Comparison of ENCODE assay signal across 13 cellular contexts in the genomic region with DNA sequence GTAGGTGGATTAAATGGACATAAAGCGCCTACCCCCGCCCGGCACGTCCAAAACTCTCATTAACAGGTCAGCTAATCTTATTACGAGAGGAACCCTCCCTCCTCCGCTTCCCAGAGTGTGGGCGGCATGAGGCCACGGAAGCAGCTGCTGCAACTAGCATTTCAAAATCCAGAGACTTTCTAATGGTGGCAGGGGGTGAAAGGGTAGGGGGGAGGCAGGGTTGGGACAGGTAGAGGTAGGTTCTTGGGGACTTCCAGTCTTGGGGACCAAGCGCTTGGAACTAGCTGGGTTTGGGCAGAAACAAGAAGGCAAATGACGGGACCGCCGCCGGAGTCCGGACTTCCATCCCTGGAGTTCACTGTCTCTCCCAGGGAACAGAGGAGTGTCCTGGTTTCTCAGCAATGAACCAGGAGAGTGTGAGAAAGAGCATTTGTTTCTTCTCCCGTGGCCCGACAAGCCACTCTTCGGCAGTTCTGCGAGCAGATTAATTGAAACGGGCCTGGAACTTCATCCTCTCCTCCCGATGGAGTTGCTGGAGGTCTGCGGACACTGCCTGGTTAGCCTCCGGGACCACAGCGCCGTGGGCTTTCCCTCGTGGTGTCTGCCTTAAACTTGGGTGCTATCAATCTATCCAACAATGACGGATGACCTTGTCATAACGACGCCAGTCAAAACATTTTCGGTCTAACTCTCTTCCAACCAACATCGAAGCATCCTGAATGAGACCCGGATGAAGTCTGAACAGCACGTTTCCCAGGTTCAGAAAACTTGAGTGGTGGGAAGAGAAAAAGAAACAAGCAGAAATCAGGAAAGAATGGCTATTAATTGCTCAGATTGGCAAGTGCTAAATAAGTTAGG. TPM values are rescaled to one million over a fixed set of nuclear protein-coding genes. Genes with fewer than 3 reads are reported as not detected.
A peak's percentile ranks its signal among the peaks of the same experiment; 100 is the strongest.
DNase-seq lines count a peak whose midpoint lies in the region; TF ChIP-seq lines count a peak whose summit lies in the region.
"Had no signal": no experiment of that assay in that cellular context is flagged by ENCODE, and none has a peak within 500 bp of the region (broad histone marks: within the 10 kb centered on the region; RNA-seq: fewer than 3 reads in every experiment).

No MANE protein-coding gene starts in this region.

- TF ChIP-seq CTCF in HFFc6 (IDR thresholded peaks at IDR 0.05) (no peak), esophagus muscularis mucosa (IDR thresholded peaks at IDR 0.05) (no peak), foreskin fibroblast (IDR thresholded peaks at IDR 0.05; ENCODE audit: low read depth, low read length) (no peak)

- H4K91ac ChIP-seq in trophoblast cell (ENCODE audit: low read depth, low read length), result no peak overlapping the region

- peaks cover 4% of the 10 kb centered on the region for H3K79me1 ChIP-seq in trophoblast cell (ENCODE audit: low read length)

- no peak overlapping the region for H2AK5ac ChIP-seq in trophoblast cell (ENCODE audit: low read length)

- H3K27ac Mint-ChIP-seq in HFFc6, result no peak overlapping the region
- H3K27ac Mint-ChIP-seq: dendritic cell treated with granulocyte-macrophage colony-stimulating factor and Interleukin-4, amounts not matched to agents 40 ng/mL and 50 ng/mL, for 4 days had no signal

- H3K9me3 Mint-ChIP-seq in HFFc6, result no peaks in the 10 kb centered on the region
- H3K9me3 Mint-ChIP-seq: dendritic cell treated with granulocyte-macrophage colony-stimulating factor and Interleukin-4, amounts not matched to agents 40 ng/mL and 50 ng/mL, for 4 days had no signal

- H3K9me3 ChIP-seq in esophagus muscularis mucosa, result no peaks in the 10 kb centered on the region
- H3K9me3 ChIP-seq in trophoblast cell (ENCODE audit: insufficient read depth, low read depth, low read length), result peaks cover 7% of the 10 kb centered on the region
- H3K9me3 ChIP-seq: gastrocnemius medialis had no signal

- TF ChIP-seq EP300 in esophagus muscularis mucosa (IDR thresholded peaks at IDR 0.05), result no peak

- no peak overlapping the region for H2BK5ac ChIP-seq in trophoblast cell (ENCODE audit: low read depth, low read length, poor library complexity)

- peaks cover 4% of the 10 kb centered on the region for H3K79me2 ChIP-seq in trophoblast cell (ENCODE audit: control insufficient read depth, insufficient read depth, low read length, poor library complexity)

- H2BK12ac ChIP-seq in trophoblast cell (ENCODE audit: low read length), result no peak overlapping the region

- H3K14ac ChIP-seq in trophoblast cell (ENCODE audit: low read length), result no peak overlapping the region

- peaks cover 58% of the 10 kb centered on the region for H3K27me3 Mint-ChIP-seq in HFFc6 (ENCODE audit: insufficient read depth)

- H3K23ac ChIP-seq in trophoblast cell (ENCODE audit: low read length), result no peak overlapping the region

- no peaks in the 10 kb centered on the region for H3K36me3 ChIP-seq in esophagus muscularis mucosa
- no peaks in the 10 kb centered on the region for H3K36me3 ChIP-seq in trophoblast cell (ENCODE audit: control insufficient read depth in 1 of 2, insufficient read depth in 2 of 2, low read length in 2 of 2)
- H3K36me3 ChIP-seq: gastrocnemius medialis had no signal

- H3K9ac ChIP-seq in trophoblast cell (ENCODE audit: low read length), result no peak overlapping the region

- H3K4me1 ChIP-seq in esophagus muscularis mucosa, result peaks cover 31 to 56% (median 45%) of the 10 kb centered on the region in 4 donors
- peaks cover 9 to 25% of the 10 kb centered on the region in 2 experiments for H3K4me1 ChIP-seq in trophoblast cell (ENCODE audit: control insufficient read depth in 1 of 2, insufficient read depth in 2 of 2, low read length in 2 of 2)

- no peak overlapping the region for H3K27ac ChIP-seq in esophagus muscularis mucosa (replicated peaks in 1 of 4)
- no peak overlapping the region for H3K27ac ChIP-seq in trophoblast cell (ENCODE audit: low read depth, low read length)
- H3K27ac ChIP-seq: gastrocnemius medialis had no signal

- H3K18ac ChIP-seq in trophoblast cell (ENCODE audit: low read length), result no peak overlapping the region

- H2BK120ac ChIP-seq in trophoblast cell (ENCODE audit: insufficient read depth, low read length, poor library complexity), result no peak overlapping the region

- H3K4ac ChIP-seq in trophoblast cell (ENCODE audit: low read depth, low read length), result no peak overlapping the region

- peaks cover 16% of the 10 kb centered on the region for H3K4me1 Mint-ChIP-seq in HFFc6 (ENCODE audit: low read depth)

- H3K27me3 ChIP-seq in esophagus muscularis mucosa (peaks cover 0 to 71% (median 38%) of the 10 kb centered on the region in 4 donors), trophoblast cell (ENCODE audit: insufficient read depth, low read length) (peaks cover 55% of the 10 kb centered on the region)

- no peak overlapping the region for H2AFZ ChIP-seq in trophoblast cell (ENCODE audit: insufficient read depth, low read length, poor library complexity)

- WGBS in esophagus muscularis mucosa, result 42% methylated on average over 32 of the region's 32 CpGs
- WGBS in trophoblast cell (ENCODE audit: extremely low coverage, insufficient coverage, insufficient read length), result no CpG with 5 or more reads among the region's 32 CpGs

- no peak overlapping the region for H4K8ac ChIP-seq in trophoblast cell (ENCODE audit: low read depth, low read length)

- H3K4me3 Mint-ChIP-seq in HFFc6, result peak overlapping the region; percentile 87
- H3K4me3 Mint-ChIP-seq: dendritic cell treated with granulocyte-macrophage colony-stimulating factor and Interleukin-4, amounts not matched to agents 40 ng/mL and 50 ng/mL, for 4 days had no signal

- intact Hi-C loops in esophagus muscularis mucosa (cut with DNase I), result no loop called here

- H4K12ac ChIP-seq in trophoblast cell (ENCODE audit: low read depth, low read length), result no peak overlapping the region

- peak overlapping the region in 3 of 4 donors; percentile 56 to 73 (median 62) for H3K4me3 ChIP-seq in esophagus muscularis mucosa
- no peak overlapping the region for H3K4me3 ChIP-seq in trophoblast cell (ENCODE audit: low read depth, low read length)
- no peak overlapping the region for H3K4me3 ChIP-seq in foreskin fibroblast (ENCODE audit: low read depth in 1 of 2, low read length in 2 of 2)

- DNase-seq in DMS53 treated with DMSO at 0.1 percent for 48 hours (lab: John Stamatoyannopoulos, UW; ENCODE audit: unreplicated experiment) (peak; percentile 31), HFFc6 (no peak), esophagus muscularis mucosa (ENCODE audit: extremely low spot score) (no peak), trophoblast cell (no peak), UCSD-AML1 (lab: John Stamatoyannopoulos, UW; ENCODE audit: unreplicated experiment) (no peak), NCI-H774 (lab: John Stamatoyannopoulos, UW) (no peak), NCI-H2196 treated with DMSO at 0.1 percent for 48 hours (lab: John Stamatoyannopoulos, UW; ENCODE audit: unreplicated experiment) (no peak), foreskin fibroblast (no peak)
- DNase-seq: activated effector memory CD4-positive, alpha-beta T cell treated with anti-CD3 and anti-CD28 coated beads, Interleukin-2, amount 50 U/mL, for 16 hours; gastrocnemius medialis; NCI-H345 had no signal

- no peaks in the 10 kb centered on the region for H3K36me3 Mint-ChIP-seq in HFFc6 (ENCODE audit: low read depth)

- peak overlapping the region; percentile 41 for H3K4me2 ChIP-seq in trophoblast cell (ENCODE audit: low read length)

- TF ChIP-seq POLR2A in esophagus muscularis mucosa (IDR thresholded peaks at IDR 0.05; ENCODE audit: low read depth), result no peak

RNA-seq across cellular contexts. Expression of a gene that starts 1.6 kb away (rescaled TPM):
- under 1 TPM; 0.10 to 0.85 (median 0.28) TPM for total RNA-seq in HFFc6 (2021; fragmentation: NEBNext Ultra II Directional; extraction: Animal tissue kit (Norgen Biotek cat#: 25700))
- 1 to 10 TPM in 3 of 4 donors, under 1 TPM in 1; 0.42 to 3.8 (median 1.3) TPM for total RNA-seq in esophagus muscularis mucosa
- 1.8 and 2.2 TPM in 2 replicates for polyA plus RNA-seq in trophoblast cell (2013)

RNA-seq across cellular contexts. Expression of a gene that starts 50.9 kb away (rescaled TPM):
- total RNA-seq in HFFc6 (2021; fragmentation: NEBNext Ultra II Directional; extraction: Animal tissue kit (Norgen Biotek cat#: 25700)), result 10 to 100 TPM; 44.0 to 70.2 (median 49.7) TPM
- 10 to 100 TPM; 14.2 to 47.4 (median 44.3) TPM for total RNA-seq in esophagus muscularis mucosa
- 37.1 and 38.1 TPM in 2 replicates for polyA plus RNA-seq in trophoblast cell (2013)
- total RNA-seq: mononuclear cell had no signal

Comparison
In these comparisons a context has a peak if more than half of its experiments do, and no peak if none do; other contexts are left out.
1. H3K4me3 ChIP-seq: peak in esophagus muscularis mucosa (3 of 4); none in trophoblast cell (single experiment) and foreskin fibroblast (0 of 2).